ENCODE assay signal across 17 cellular contexts in genomic region chr11:57675176-57675941, GRCh38. TPM values are rescaled to one million over a fixed set of nuclear protein-coding genes. Genes with fewer than 3 reads are reported as not detected.
DNase-seq lines count a peak whose midpoint lies in the region; ATAC-seq and TF ChIP-seq lines count a peak whose summit lies in the region.
"Had no signal": no experiment of that assay in that cellular context is flagged by ENCODE, and none has a peak within 500 bp of the region (broad histone marks: within the 10 kb centered on the region; RNA-seq: fewer than 3 reads in every experiment).

No MANE protein-coding gene starts in this region.

- H3K27ac ChIP-seq in esophagus (ENCODE audit: low read depth in 2 of 2, low read length in 1 of 2): peak overlapping the region; percentile 81 to 83

- no peak overlapping the region for H3K4me3 Mint-ChIP-seq in activated T-cell treated with anti-CD3 and anti-CD28 coated beads, Interleukin-2, amount 50 U/mL, for 24 hours
- no peak overlapping the region for H3K4me3 Mint-ChIP-seq in stimulated activated naive B cell treated with anti-CD40 and anti-IgM and Interleukin-4, amounts not matched to agents 10 μg/mL and 1 μg/mL and 100 μg/mL, for 72 hours
- H3K4me3 Mint-ChIP-seq: activated B cell treated with CpG ODN at 0.5 μM for 24 hours; dendritic cell treated with granulocyte-macrophage colony-stimulating factor and Interleukin-4, amounts not matched to agents 40 ng/mL and 50 ng/mL, for 4 days; nephron had no signal

- H3K27me3 Mint-ChIP-seq in activated T-cell treated with anti-CD3 and anti-CD28 coated beads, Interleukin-2, amount 50 U/mL, for 24 hours: no peaks in the 10 kb centered on the region
- H3K27me3 Mint-ChIP-seq in stimulated activated naive B cell treated with anti-CD40 and anti-IgM and Interleukin-4, amounts not matched to agents 10 μg/mL and 1 μg/mL and 100 μg/mL, for 72 hours: no peaks in the 10 kb centered on the region
- H3K27me3 Mint-ChIP-seq: activated B cell treated with CpG ODN at 0.5 μM for 24 hours; dendritic cell treated with granulocyte-macrophage colony-stimulating factor and Interleukin-4, amounts not matched to agents 40 ng/mL and 50 ng/mL, for 4 days had no signal

- peak overlapping the region; percentile 62 for H3K27ac Mint-ChIP-seq in activated T-cell treated with anti-CD3 and anti-CD28 coated beads, Interleukin-2, amount 50 U/mL, for 24 hours
- peak overlapping the region; percentile 77 for H3K27ac Mint-ChIP-seq in stimulated activated naive B cell treated with anti-CD40 and anti-IgM and Interleukin-4, amounts not matched to agents 10 μg/mL and 1 μg/mL and 100 μg/mL, for 72 hours
- H3K27ac Mint-ChIP-seq: activated B cell treated with CpG ODN at 0.5 μM for 24 hours; dendritic cell treated with granulocyte-macrophage colony-stimulating factor and Interleukin-4, amounts not matched to agents 40 ng/mL and 50 ng/mL, for 4 days had no signal

- no peaks in the 10 kb centered on the region for H3K27me3 ChIP-seq in esophagus (ENCODE audit: control insufficient read depth in 1 of 2, insufficient read depth in 2 of 2, low read length in 2 of 2)

- H3K36me3 ChIP-seq in esophagus (ENCODE audit: control insufficient read depth in 2 of 2, insufficient read depth in 2 of 2, low read length in 1 of 2): peaks cover 2 to 6% of the 10 kb centered on the region in 2 donors

- no peaks in the 10 kb centered on the region for H3K9me3 Mint-ChIP-seq in activated T-cell treated with anti-CD3 and anti-CD28 coated beads, Interleukin-2, amount 50 U/mL, for 24 hours
- no peaks in the 10 kb centered on the region for H3K9me3 Mint-ChIP-seq in stimulated activated naive B cell treated with anti-CD40 and anti-IgM and Interleukin-4, amounts not matched to agents 10 μg/mL and 1 μg/mL and 100 μg/mL, for 72 hours
- H3K9me3 Mint-ChIP-seq: activated B cell treated with CpG ODN at 0.5 μM for 24 hours; dendritic cell treated with granulocyte-macrophage colony-stimulating factor and Interleukin-4, amounts not matched to agents 40 ng/mL and 50 ng/mL, for 4 days; nephron had no signal

- peak in 1 of 2 donors; percentile 53 for ATAC-seq in stimulated activated naive B cell treated with anti-CD40 and anti-IgM and Interleukin-4, amounts not matched to agents 10 μg/mL and 1 μg/mL and 100 μg/mL, for 72 hours (replicated peaks)
- no peak for ATAC-seq in GM19023 (IDR thresholded peaks at IDR 0.05; ENCODE audit: unreplicated experiment)
- ATAC-seq in SK-N-SH treated with all-trans-retinoic acid at 6 μM for 48 hours: no peak
- ATAC-seq in HG03565 (IDR thresholded peaks at IDR 0.05; ENCODE audit: unreplicated experiment): no peak
- ATAC-seq: left lobe of liver, sciatic nerve had no signal

- peaks cover 85% of the 10 kb centered on the region for H3K4me1 Mint-ChIP-seq in activated T-cell treated with anti-CD3 and anti-CD28 coated beads, Interleukin-2, amount 50 U/mL, for 24 hours (ENCODE audit: low read depth)
- peaks cover 22 to 55% of the 10 kb centered on the region in 2 donors for H3K4me1 Mint-ChIP-seq in stimulated activated naive B cell treated with anti-CD40 and anti-IgM and Interleukin-4, amounts not matched to agents 10 μg/mL and 1 μg/mL and 100 μg/mL, for 72 hours

- peak overlapping the region; percentile 34 for H3K4me3 ChIP-seq in LNCaP clone FGC (ENCODE audit: low read depth, low read length)
- H3K4me3 ChIP-seq in esophagus (ENCODE audit: low read depth in 1 of 2, low read length in 2 of 2): no peak overlapping the region

- 71 to 79% methylated on average over 3 of the region's 3 CpGs for WGBS in esophagus, 2 donors

- H3K36me3 Mint-ChIP-seq in activated T-cell treated with anti-CD3 and anti-CD28 coated beads, Interleukin-2, amount 50 U/mL, for 24 hours (ENCODE audit: low read depth): peaks cover 87% of the 10 kb centered on the region
- H3K36me3 Mint-ChIP-seq in stimulated activated naive B cell treated with anti-CD40 and anti-IgM and Interleukin-4, amounts not matched to agents 10 μg/mL and 1 μg/mL and 100 μg/mL, for 72 hours: peaks cover 33 to 43% of the 10 kb centered on the region in 2 donors

- TF ChIP-seq CTCF in LNCaP clone FGC (IDR thresholded peaks at IDR 0.05; ENCODE audit: control insufficient read depth, extremely low read depth, insufficient read depth): no peak

- peaks cover 0 to 4% of the 10 kb centered on the region in 2 donors for H3K4me1 ChIP-seq in esophagus (ENCODE audit: control insufficient read depth in 2 of 2, insufficient read depth in 2 of 2, low read length in 1 of 2)

- no peak for DNase-seq in activated T-cell treated with anti-CD3 and anti-CD28 coated beads, Interleukin-2, amount 50 U/mL, for 24 hours
- no peak for DNase-seq in activated T-cell treated with anti-CD3 and anti-CD28 coated beads, Interleukin-2, amount 50 U/mL, for 1 hour
- peak; percentile 72 for DNase-seq in LNCaP clone FGC (ENCODE audit: low read depth)
- no peak for DNase-seq in stimulated activated naive B cell treated with anti-CD40 and anti-IgM and Interleukin-4, amounts not matched to agents 10 μg/mL and 1 μg/mL and 100 μg/mL, for 72 hours
- DNase-seq: activated B cell treated with CpG ODN at 0.5 μM for 24 hours; DMS 273 treated with DMSO at 0.1 percent for 48 hours; Karpas-422; NCI-H146; stimulated activated CD4-positive, alpha-beta T cell treated with anti-CD3 and anti-CD28 coated beads, Interleukin-4, amount 100 ng/mL, for 24 hours had no signal

- H3K9me3 ChIP-seq in esophagus (ENCODE audit: control insufficient read depth in 2 of 2, insufficient read depth in 1 of 2, low read depth in 1 of 2, low read length in 1 of 2): no peaks in the 10 kb centered on the region

TF ChIP-seq in SK-N-SH treated with all-trans-retinoic acid at 6 μM for 48 hours, 23 proteins besides CTCF, POLR2A, EP300 and RAD21:
- TF ChIP-seq OSR1 (CRISPR knock-in tag; IDR thresholded peaks at IDR 0.05): no peak
- TF ChIP-seq ZFP3 (CRISPR knock-in tag; IDR thresholded peaks at IDR 0.05): no peak
- TF ChIP-seq GLIS3 (CRISPR knock-in tag; IDR thresholded peaks at IDR 0.05): no peak

RNA-seq across cellular contexts. Expression of gene ZDHHC5, which starts 7.4 kb away (rescaled TPM):
- polyA plus RNA-seq in esophagus: 10 to 100 TPM; 57.4 to 59.7 TPM

RNA-seq across cellular contexts. Expression of gene CLP1, which starts 17.8 kb away (rescaled TPM):
- polyA plus RNA-seq in esophagus: 10 to 100 TPM in 1 of 2 donors, 1 to 10 TPM in 1; 4.4 to 11.4 TPM

RNA-seq across cellular contexts. Expression of gene YPEL4, which starts 25.6 kb away (rescaled TPM):
- under 1 TPM; 0.35 to 0.39 TPM for polyA plus RNA-seq in esophagus

RNA-seq across cellular contexts. Expression of gene MED19, which starts 36.7 kb away (rescaled TPM):
- polyA plus RNA-seq in esophagus: 10 to 100 TPM in 1 of 2 donors, 1 to 10 TPM in 1; 6.2 to 11.9 TPM

RNA-seq across cellular contexts. Expression of gene TMX2, which starts 37.0 kb away (rescaled TPM):
- 10 to 100 TPM; 37.1 to 68.9 TPM for polyA plus RNA-seq in esophagus
